8 cellular contexts compared by ENCODE assay signal in genomic region chr11:65150513-65151271, GRCh38. TPM values are rescaled to one million over a fixed set of nuclear protein-coding genes. Genes with fewer than 3 reads are reported as not detected.
DNase-seq lines count a peak whose midpoint lies in the region; TF ChIP-seq lines count a peak whose summit lies in the region.

No MANE protein-coding gene starts in this region.

- 3 to 6% methylated on average over 12 of the region's 12 CpGs for WGBS in GM23248 (ENCODE audit: low coverage in 1 of 2, low lambda C conversion rate in 2 of 2, missing lambda C conversion rate in 2 of 2), 2 experiments

- no peak for TF ChIP-seq CTCF in kidney epithelial cell (IDR thresholded peaks at IDR 0.05; ENCODE audit: insufficient read depth, low read length, poor library complexity, severe bottlenecking)

- no peaks in the 10 kb centered on the region for H3K36me3 ChIP-seq in GM23248 (ENCODE audit: low read depth)
- H3K36me3 ChIP-seq in kidney epithelial cell (ENCODE audit: control insufficient read depth, insufficient read depth, low read length) = no peaks in the 10 kb centered on the region

- peaks cover 13% of the 10 kb centered on the region for H3K4me1 ChIP-seq in GM23248 (ENCODE audit: insufficient read depth)

- H3K4me2 ChIP-seq in GM23248 (ENCODE audit: unreplicated experiment) = peak overlapping the region; percentile 44

- H3K27me3 ChIP-seq in GM23248 (replicated peaks; ENCODE audit: insufficient read depth) (no peaks in the 10 kb centered on the region), kidney epithelial cell (ENCODE audit: control insufficient read depth, insufficient read depth, low read length) (no peaks in the 10 kb centered on the region)

- H3K4me3 ChIP-seq in GM23248 (peak overlapping the region; percentile 30), kidney epithelial cell (ENCODE audit: low read depth, low read length) (no peak overlapping the region)

- peak overlapping the region; percentile 44 for H3K9ac ChIP-seq in GM23248

- 0 out of 2 replicates have a peak overlapping the region, but pooled peaks have one; percentile 19 for H2AFZ ChIP-seq in GM23248

- no peaks in the 10 kb centered on the region for H3K79me2 ChIP-seq in GM23248 (ENCODE audit: insufficient read depth)

- in situ Hi-C loops in GM23248 (cut with MboI) = no loop called here

- H3K27ac ChIP-seq in GM23248 = peak overlapping the region; percentile 53

- H3K9me3 ChIP-seq in GM23248 (ENCODE audit: low read depth) = no peaks in the 10 kb centered on the region

- DNase-seq in C1 segment of cervical spinal cord (lab: John Stamatoyannopoulos, UW) = peak in 12 of 14 donors; percentile 9 to 86 (median 69)
- peak; percentile 96 for DNase-seq in GM23248
- peak; percentile 78 for DNase-seq in NOMO-1 treated with dmso at 0.1 percent for 144 hours (lab: John Stamatoyannopoulos, UW; ENCODE audit: unreplicated experiment)
- DNase-seq in brain pericyte (ENCODE audit: low read depth, low spot score) = peak; percentile 48
- peak; percentile 71 for DNase-seq in kidney epithelial cell (ENCODE audit: low read depth)
- peak; percentile 30 to 34 for DNase-seq in stimulated activated CD4-positive, alpha-beta T cell treated with anti-CD3 and anti-CD28 coated beads, Interleukin-4, amount 100 ng/mL, for 48 hours (ENCODE audit: low read depth in 2 of 2)
- no peak for DNase-seq in DMS114 treated with DMSO at 0.1 percent for 48 hours (lab: John Stamatoyannopoulos, UW; ENCODE audit: unreplicated experiment)
- DNase-seq in HuH-7 (ENCODE audit: low spot score) = no peak

- peaks cover 21% of the 10 kb centered on the region; the same call in 1 of the 2 replicates for H3F3A ChIP-seq in GM23248 (ENCODE audit: insufficient read depth)

- H3K9me2 ChIP-seq in GM23248 (ENCODE audit: insufficient read depth) = no peaks in the 10 kb centered on the region

- H4K20me1 ChIP-seq in GM23248 (ENCODE audit: insufficient read depth) = no peaks in the 10 kb centered on the region

RNA-seq across cellular contexts. Expression of gene SYVN1, which starts 16.4 kb away (rescaled TPM):
- 29.5 and 64.2 TPM in 2 replicates for total RNA-seq in GM23248 (2014; rRNA removed; shearing (Covaris generic))
- 18.0 and 21.2 TPM in 2 replicates for polyA plus RNA-seq in GM23248 (2016; fragmentation: Nextera tagmentation; extraction: Ambion mirVana)
- 23.4 and 31.0 TPM in 2 replicates for total RNA-seq in kidney epithelial cell

RNA-seq across cellular contexts. Expression of gene SPDYC, which starts 19.3 kb away (rescaled TPM):
- total RNA-seq in GM23248 (2014; rRNA removed; shearing (Covaris generic)) = not detected in 2 replicates
- not detected in 2 replicates for polyA plus RNA-seq in GM23248 (2016; fragmentation: Nextera tagmentation; extraction: Ambion mirVana)
- total RNA-seq in kidney epithelial cell = not detected in 2 replicates

RNA-seq across cellular contexts. Expression of gene MRPL49, which starts 28.6 kb away (rescaled TPM):
- 65.6 and 78.4 TPM in 2 replicates for total RNA-seq in GM23248 (2014; rRNA removed; shearing (Covaris generic))
- polyA plus RNA-seq in GM23248 (2016; fragmentation: Nextera tagmentation; extraction: Ambion mirVana) = 48.6 and 53.3 TPM in 2 replicates
- total RNA-seq in kidney epithelial cell = 67.6 and 88.5 TPM in 2 replicates

RNA-seq across cellular contexts. Expression of gene FAU, which starts 28.8 kb away (rescaled TPM):
- 180 and 199 TPM in 2 replicates for total RNA-seq in GM23248 (2014; rRNA removed; shearing (Covaris generic))
- 342 and 365 TPM in 2 replicates for polyA plus RNA-seq in GM23248 (2016; fragmentation: Nextera tagmentation; extraction: Ambion mirVana)
- 595 and 710 TPM in 2 replicates for total RNA-seq in kidney epithelial cell

RNA-seq across cellular contexts. Expression of gene CAPN1, which starts 31.0 kb away (rescaled TPM):
- total RNA-seq in GM23248 (2014; rRNA removed; shearing (Covaris generic)) = 127 and 145 TPM in 2 replicates
- polyA plus RNA-seq in GM23248 (2016; fragmentation: Nextera tagmentation; extraction: Ambion mirVana) = 106 and 110 TPM in 2 replicates
- total RNA-seq in kidney epithelial cell = 397 and 531 TPM in 2 replicates

Comparison
In these comparisons a context has a peak if more than half of its experiments do, and no peak if none do; other contexts are left out.
1. DNase-seq: peak in C1 segment of cervical spinal cord (12 of 14), GM23248 (single experiment), NOMO-1 treated with dmso at 0.1 percent for 144 hours (single experiment), brain pericyte (single experiment), kidney epithelial cell (single experiment) and stimulated activated CD4-positive, alpha-beta T cell treated with anti-CD3 and anti-CD28 coated beads, Interleukin-4, amount 100 ng/mL, for 48 hours (2 of 2); none in DMS114 treated with DMSO at 0.1 percent for 48 hours (single experiment) and HuH-7 (single experiment).